Comparison of ENCODE assay signal across 10 cellular contexts in genomic region chr14:102479777-102480176, GRCh38. TPM values are rescaled to one million over a fixed set of nuclear protein-coding genes. Genes with fewer than 3 reads are reported as not detected.
A peak's percentile ranks its signal among the peaks of the same experiment; 100 is the strongest.
DNase-seq lines count a peak whose midpoint lies in the region; ATAC-seq and TF ChIP-seq lines count a peak whose summit lies in the region.
"Had no signal": no experiment of that assay in that cellular context is flagged by ENCODE, and none has a peak within 500 bp of the region (broad histone marks: within the 10 kb centered on the region; RNA-seq: fewer than 3 reads in every experiment).

No MANE protein-coding gene starts in this region.

- TF ChIP-seq POLR2A in uterus (IDR thresholded peaks at IDR 0.05), result no peak

- H3K9me3 ChIP-seq in uterus, result no peaks in the 10 kb centered on the region

- no peaks in the 10 kb centered on the region for H3K36me3 ChIP-seq in uterus

- ATAC-seq in Right ventricle myocardium superior (ENCODE audit: poor library complexity) (peak; percentile 64), foreskin keratinocyte (no peak)

- DNase-seq in DMS79 treated with DMSO at 0.1 percent for 48 hours (lab: John Stamatoyannopoulos, UW) (peak; percentile 98), NCI-H524 treated with DMSO at 0.1 percent for 48 hours (lab: John Stamatoyannopoulos, UW) (peak; percentile 97), Right ventricle myocardium superior (peak; percentile 69), posterior cingulate gyrus (peak in 8 of 10 donors; percentile 29 to 93 (median 66)), A172 (ENCODE audit: low spot score) (no peak), uterus (no peak), foreskin keratinocyte (no peak), NCI-H187 treated with DMSO at 0.1 percent for 48 hours (lab: John Stamatoyannopoulos, UW) (no peak)
- DNase-seq: activated B cell treated with CpG ODN at 0.5 μM for 24 hours had no signal

- no peaks in the 10 kb centered on the region for H3K27me3 ChIP-seq in uterus
- no peaks in the 10 kb centered on the region for H3K27me3 ChIP-seq in foreskin keratinocyte

- H3K27ac ChIP-seq in uterus (no peak overlapping the region), foreskin keratinocyte (no peak overlapping the region)
- H3K27ac ChIP-seq: C4-2B had no signal

- H3K4me1 ChIP-seq in uterus (no peaks in the 10 kb centered on the region), foreskin keratinocyte (peaks cover 10% of the 10 kb centered on the region)

- intact Hi-C loops in Right ventricle myocardium superior (cut with DNase I), result no loop called here
- intact Hi-C loops in posterior cingulate gyrus (cut with DNase I), result no loop called here
- intact Hi-C loops in uterus (cut with DNase I; ENCODE audit: low total_unique reads), result no loop called here

- H3K4me3 ChIP-seq in uterus, result no peak overlapping the region

- TF ChIP-seq CTCF in uterus (IDR thresholded peaks at IDR 0.05), result no peak
- no peak for TF ChIP-seq CTCF in foreskin keratinocyte (conservative IDR thresholded peaks at IDR 0.05)

RNA-seq across cellular contexts. Expression of gene ANKRD9, which starts 29.8 kb away (rescaled TPM):
- total RNA-seq in Right ventricle myocardium superior (159 TPM), uterus (10 to 100 TPM in 1 of 4 donors, 1 to 10 TPM in 3; 1.8 to 16.5 (median 7.5) TPM), foreskin keratinocyte (6.7 and 7.8 TPM in 2 replicates)
- 23.6 and 25.5 TPM in 2 replicates for total RNA-seq in A172 (2014; rRNA removed; shearing (Covaris generic))
- polyA plus RNA-seq in foreskin keratinocyte, result 9.3 and 9.5 TPM in 2 replicates

Comparison
In these comparisons a context has a peak if more than half of its experiments do, and no peak if none do; other contexts are left out.
1. DNase-seq: peak in DMS79 treated with DMSO at 0.1 percent for 48 hours (single experiment), NCI-H524 treated with DMSO at 0.1 percent for 48 hours (single experiment), Right ventricle myocardium superior (single experiment) and posterior cingulate gyrus (8 of 10); none in A172 (single experiment), uterus (0 of 2), foreskin keratinocyte (0 of 2) and NCI-H187 treated with DMSO at 0.1 percent for 48 hours (single experiment).